1 cellular context compared by ENCODE assay signal in genomic region chr16:47538472-47538871, GRCh38.
TF ChIP-seq lines count a peak whose summit lies in the region.

No MANE protein-coding gene starts in this region.

TF ChIP-seq in HepG2, 621 proteins besides CTCF, POLR2A, EP300 and RAD21 (continued from another document and continues in another):
- no peak for TF ChIP-seq GZF1 (CRISPR knock-in tag; IDR thresholded peaks at IDR 0.05)
- no peak for TF ChIP-seq TEF (CRISPR knock-in tag; IDR thresholded peaks at IDR 0.05)
- no peak for TF ChIP-seq HNRNPK (IDR thresholded peaks at IDR 0.05; ENCODE audit: low read depth, low read length, poor library complexity, severe bottlenecking)
- peak; percentile 94 for TF ChIP-seq ZGPAT (CRISPR knock-in tag; IDR thresholded peaks at IDR 0.05)
- no peak for TF ChIP-seq DRAP1 (CRISPR knock-in tag; IDR thresholded peaks at IDR 0.05)
- no peak for TF ChIP-seq FOXM1 (CRISPR knock-in tag; IDR thresholded peaks at IDR 0.05)
- TF ChIP-seq SOX13 (IDR thresholded peaks at IDR 0.05) = peak; percentile 79
- TF ChIP-seq SOX13 (CRISPR knock-in tag; conservative IDR thresholded peaks at IDR 0.05 in 1 of 2, IDR thresholded peaks at IDR 0.05 in 1 of 2) = peak in 1 of 2 experiments; percentile 95; a peak in 2 of 4 replicates
- 0 out of 2 replicates have a peak, but pooled peaks have one; percentile 75 for TF ChIP-seq ZNF878 (CRISPR knock-in tag; IDR thresholded peaks at IDR 0.05)
- TF ChIP-seq KLF6 (CRISPR knock-in tag; IDR thresholded peaks at IDR 0.05) = no peak
- no peak for TF ChIP-seq MBNL3 (CRISPR knock-in tag; conservative IDR thresholded peaks at IDR 0.05)
- no peak for TF ChIP-seq ZNF484 (CRISPR knock-in tag; IDR thresholded peaks at IDR 0.05; ENCODE audit: borderline replicate concordance, low read depth)
- TF ChIP-seq ZNF160 (CRISPR knock-in tag; IDR thresholded peaks at IDR 0.05) = 0 out of 2 replicates have a peak, but pooled peaks have one; percentile 42
- no peak for TF ChIP-seq KIAA2018 (CRISPR knock-in tag; IDR thresholded peaks at IDR 0.05; ENCODE audit: borderline replicate concordance)
- peak; percentile 100 for TF ChIP-seq SP5 (CRISPR knock-in tag; IDR thresholded peaks at IDR 0.05; ENCODE audit: borderline replicate concordance, low read depth)
- peak; percentile 92 for TF ChIP-seq KAT8 (CRISPR knock-in tag; IDR thresholded peaks at IDR 0.05)
- TF ChIP-seq ZHX1 (CRISPR knock-in tag; IDR thresholded peaks at IDR 0.05; ENCODE audit: low read depth) = peak; percentile 39; the same call in 1 of the 2 replicates
- peak; percentile 57 for TF ChIP-seq ZEB1 (IDR thresholded peaks at IDR 0.05; ENCODE audit: insufficient replicate concordance, low read depth)
- no peak for TF ChIP-seq ATAD3A (CRISPR knock-in tag; IDR thresholded peaks at IDR 0.05)
- no peak for TF ChIP-seq CENPT (CRISPR knock-in tag; IDR thresholded peaks at IDR 0.05; ENCODE audit: low read depth)
- TF ChIP-seq SYNCRIP (IDR thresholded peaks at IDR 0.05; ENCODE audit: insufficient read depth, low read depth, low read length) = no peak
- no peak for TF ChIP-seq CSRNP1 (CRISPR knock-in tag; IDR thresholded peaks at IDR 0.05)
- TF ChIP-seq JUND (CRISPR knock-in tag; IDR thresholded peaks at IDR 0.05) = peak; percentile 70
- 0 out of 2 replicates have a peak, but pooled peaks have one; percentile 26 for TF ChIP-seq MYNN (CRISPR knock-in tag; IDR thresholded peaks at IDR 0.05; ENCODE audit: low read depth)
- no peak for TF ChIP-seq ZBTB40 (IDR thresholded peaks at IDR 0.05)
- TF ChIP-seq ZBTB40 (CRISPR knock-in tag; IDR thresholded peaks at IDR 0.05) = no peak; the same call in 1 of the 2 replicates
- peak; percentile 99 for TF ChIP-seq ZMYM4 (CRISPR knock-in tag; IDR thresholded peaks at IDR 0.05)
- peak; percentile 67; the same call in 1 of the 2 replicates for TF ChIP-seq HNF1B (CRISPR knock-in tag; IDR thresholded peaks at IDR 0.05)
